ENCODE assay signal across 17 cellular contexts in genomic region chr7:2605608-2606538, GRCh38. TPM values are rescaled to one million over a fixed set of nuclear protein-coding genes. Genes with fewer than 3 reads are reported as not detected.
DNase-seq lines count a peak whose midpoint lies in the region; ATAC-seq and TF ChIP-seq lines count a peak whose summit lies in the region.
"Had no signal": no experiment of that assay in that cellular context is flagged by ENCODE, and none has a peak within 500 bp of the region (broad histone marks: within the 10 kb centered on the region; RNA-seq: fewer than 3 reads in every experiment).

No MANE protein-coding gene starts in this region.

- peaks cover 0 to 8% of the 10 kb centered on the region in 2 donors for H3K27me3 Mint-ChIP-seq in stimulated activated naive B cell treated with anti-CD40 and anti-IgM and Interleukin-4, amounts not matched to agents 10 μg/mL and 1 μg/mL and 100 μg/mL, for 72 hours

- ATAC-seq in heart left ventricle = no peak
- no peak for ATAC-seq in left cardiac atrium
- no peak for ATAC-seq in lower lobe of right lung
- ATAC-seq in upper lobe of right lung = no peak
- ATAC-seq in stimulated activated naive B cell treated with anti-CD40 and anti-IgM and Interleukin-4, amounts not matched to agents 10 μg/mL and 1 μg/mL and 100 μg/mL, for 72 hours (replicated peaks) = no peak
- no peak for ATAC-seq in HG03439 (IDR thresholded peaks at IDR 0.05; ENCODE audit: unreplicated experiment)

- H3K4me3 Mint-ChIP-seq in stimulated activated naive B cell treated with anti-CD40 and anti-IgM and Interleukin-4, amounts not matched to agents 10 μg/mL and 1 μg/mL and 100 μg/mL, for 72 hours = no peak overlapping the region

- H3K36me3 Mint-ChIP-seq in stimulated activated naive B cell treated with anti-CD40 and anti-IgM and Interleukin-4, amounts not matched to agents 10 μg/mL and 1 μg/mL and 100 μg/mL, for 72 hours = peaks cover 4 to 6% of the 10 kb centered on the region in 2 donors

- H3K4me3 ChIP-seq in heart left ventricle (no peak overlapping the region), cardiac fibroblast (replicated peaks in 1 of 2; ENCODE audit: low read depth in 2 of 2, low read length in 2 of 2) (no peak overlapping the region), lower lobe of right lung (no peak overlapping the region), upper lobe of right lung (no peak overlapping the region)

- 86 to 90% (median 88%) methylated on average over 20 to 38 of the region's 38 CpGs for WGBS in heart left ventricle, 4 donors

- no peaks in the 10 kb centered on the region for H3K9me3 Mint-ChIP-seq in stimulated activated naive B cell treated with anti-CD40 and anti-IgM and Interleukin-4, amounts not matched to agents 10 μg/mL and 1 μg/mL and 100 μg/mL, for 72 hours

- TF ChIP-seq CTCF in heart left ventricle (IDR thresholded peaks at IDR 0.05) (peak in 1 of 12 donors; percentile 6), cardiac fibroblast (IDR thresholded peaks at IDR 0.05; ENCODE audit: low read depth, low read length) (peak; percentile 4), lower lobe of right lung (IDR thresholded peaks at IDR 0.05) (peak; percentile 12), upper lobe of right lung (IDR thresholded peaks at IDR 0.05) (peak; percentile 10)

- intact Hi-C loops in heart left ventricle (cut with DNase I) (loop anchor here in 3 of 10 donors (2.0 to 5.0 kb wide), 3 partner anchors 21 to 56 kb away; no protein-coding TSS in a partner anchor), left cardiac atrium (cut with DNase I) (loop anchor here in 1 of 2 donors (2.0 kb wide), 1 partner anchor 19 kb away; no protein-coding TSS in a partner anchor), lower lobe of right lung (cut with DNase I) (no loop called here), upper lobe of right lung (cut with DNase I) (no loop called here)

- H3K36me3 ChIP-seq in heart left ventricle = peaks cover 0 to 11% (median 5%) of the 10 kb centered on the region in 9 donors
- H3K36me3 ChIP-seq in lower lobe of right lung = peaks cover 22% of the 10 kb centered on the region
- peaks cover 10% of the 10 kb centered on the region for H3K36me3 ChIP-seq in upper lobe of right lung

- no peak for TF ChIP-seq POLR2A in heart left ventricle (IDR thresholded peaks at IDR 0.05)

- H3K4me1 ChIP-seq in heart left ventricle (peaks cover 3 to 44% (median 28%) of the 10 kb centered on the region in 12 donors), lower lobe of right lung (peaks cover 35% of the 10 kb centered on the region), upper lobe of right lung (peaks cover 23% of the 10 kb centered on the region)

- H3K4me1 Mint-ChIP-seq in stimulated activated naive B cell treated with anti-CD40 and anti-IgM and Interleukin-4, amounts not matched to agents 10 μg/mL and 1 μg/mL and 100 μg/mL, for 72 hours = peaks cover 17 to 40% of the 10 kb centered on the region in 2 donors

- DNase-seq in heart left ventricle (no peak), left cardiac atrium (no peak), cardiac fibroblast (ENCODE audit: low read depth in 2 of 2) (no peak), lower lobe of right lung (no peak), upper lobe of right lung (no peak), EL (no peak)
- DNase-seq in stimulated activated naive B cell treated with anti-CD40 and anti-IgM and Interleukin-4, amounts not matched to agents 10 μg/mL and 1 μg/mL and 100 μg/mL, for 72 hours = no peak
- DNase-seq: 8988T, C1 segment of cervical spinal cord, DMS 273 treated with DMSO at 0.1 percent for 48 hours, GOT3, IMR-90, Kasumi-1, NCI-H1105 treated with DMSO at 0.1 percent for 48 hours, NCI-H187 treated with DMSO at 0.1 percent for 48 hours, NCI-H2171 had no signal

- H3K9me3 ChIP-seq in heart left ventricle (no peaks in the 10 kb centered on the region), lower lobe of right lung (no peaks in the 10 kb centered on the region), upper lobe of right lung (no peaks in the 10 kb centered on the region)

- peak overlapping the region in 8 of 12 donors; percentile 71 to 91 (median 84) for H3K27ac ChIP-seq in heart left ventricle
- peak overlapping the region; percentile 82 for H3K27ac ChIP-seq in lower lobe of right lung
- H3K27ac ChIP-seq in upper lobe of right lung = no peak overlapping the region

- H3K27me3 ChIP-seq in heart left ventricle (no peaks in the 10 kb centered on the region), lower lobe of right lung (ENCODE audit: low read depth) (no peaks in the 10 kb centered on the region), upper lobe of right lung (no peaks in the 10 kb centered on the region)

- H3K27ac Mint-ChIP-seq in stimulated activated naive B cell treated with anti-CD40 and anti-IgM and Interleukin-4, amounts not matched to agents 10 μg/mL and 1 μg/mL and 100 μg/mL, for 72 hours = no peak overlapping the region

RNA-seq across cellular contexts. Expression of gene TTYH3, which starts 25.9 kb away (rescaled TPM):
- total RNA-seq in heart left ventricle (100 to 1,000 TPM in 1 of 9 donors, 10 to 100 TPM in 7, 1 to 10 TPM in 1; 8.5 to 104 (median 12.8) TPM), left cardiac atrium (10 to 100 TPM; 30.3 to 38.7 TPM), lower lobe of right lung (51.7 TPM), upper lobe of right lung (48.8 TPM)
- 10 to 100 TPM in 1 of 2 donors, 1 to 10 TPM in 1; 5.7 to 14.8 TPM for polyA plus RNA-seq in heart left ventricle

RNA-seq across cellular contexts. Expression of gene IQCE, which starts 47.1 kb away (rescaled TPM):
- 10 to 100 TPM in 5 of 9 donors, 1 to 10 TPM in 4; 8.0 to 14.1 (median 10.3) TPM for total RNA-seq in heart left ventricle
- polyA plus RNA-seq in heart left ventricle = 10 to 100 TPM in 1 of 2 donors, 1 to 10 TPM in 1; 5.0 to 10.8 TPM
- total RNA-seq in left cardiac atrium = 10 to 100 TPM; 11.5 to 12.0 TPM
- total RNA-seq in lower lobe of right lung = 32.0 TPM
- total RNA-seq in upper lobe of right lung = 22.2 TPM

RNA-seq across cellular contexts. Expression of gene BRAT1, which starts 50.5 kb away (rescaled TPM):
- total RNA-seq in heart left ventricle (10 to 100 TPM; 10.9 to 27.8 (median 14.9) TPM), left cardiac atrium (10 to 100 TPM; 14.6 to 17.6 TPM), lower lobe of right lung (24.4 TPM), upper lobe of right lung (24.1 TPM)
- polyA plus RNA-seq in heart left ventricle = 10 to 100 TPM; 13.8 to 17.8 TPM
